Comparison of ENCODE assay signal across 13 cellular contexts in the genomic region with DNA sequence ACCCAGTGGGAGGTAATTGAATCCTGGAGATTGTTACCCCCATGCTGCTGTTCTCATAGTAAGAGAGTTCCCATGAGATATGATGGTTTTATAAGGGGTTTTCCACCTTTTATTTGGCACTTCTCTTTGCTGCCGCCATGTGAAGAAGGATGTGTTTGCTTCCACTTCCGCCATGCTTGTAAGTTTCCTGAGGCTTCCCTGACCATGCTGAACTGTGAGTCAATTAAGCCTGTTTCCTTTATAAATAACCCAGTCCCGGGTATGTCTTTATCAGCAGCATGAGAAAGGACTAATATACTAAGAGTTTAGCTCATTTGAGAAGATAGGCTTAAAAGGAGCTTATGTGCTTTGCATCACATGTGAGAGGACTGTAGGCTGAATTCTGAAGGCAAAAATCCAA.
"Had no signal": no experiment of that assay in that cellular context is flagged by ENCODE, and none has a peak within 500 bp of the region (broad histone marks: within the 10 kb centered on the region; RNA-seq: fewer than 3 reads in every experiment).

No MANE protein-coding gene starts in this region.

- ATAC-seq: activated CD8-positive, alpha-beta T cell treated with anti-CD3 and anti-CD28 coated beads, Interleukin-2, amount 10 ng/mL, durations not matched to agents 7 days and 5 days; left ventricle myocardium superior; stimulated activated effector memory CD8-positive, alpha-beta T cell treated with anti-CD3 and anti-CD28 coated beads, Interleukin-12 subunit alpha, Interleukin-12 subunit beta, amount 100 ng/mL, for 72 hours had no signal

- H3K36me3 ChIP-seq: ovary had no signal

- H3K27me3 ChIP-seq: ovary had no signal

- H3K27ac ChIP-seq: ovary, SK-N-MC had no signal

- H3K9me3 ChIP-seq: ovary had no signal

- FAIRE-seq: bronchial epithelial cell, small intestine had no signal

- H3K4me3 ChIP-seq: ovary, SK-N-MC had no signal

- DNase-seq: activated CD4-positive, alpha-beta T cell treated with anti-CD3 and anti-CD28 coated beads for 48 hours; activated CD8-positive, alpha-beta memory T cell treated with anti-CD3 and anti-CD28 coated beads, Interleukin-2, amount 50 U/mL, for 48 hours; activated CD8-positive, alpha-beta T cell treated with anti-CD3 and anti-CD28 coated beads, Interleukin-2, amount 10 ng/mL, durations not matched to agents 7 days and 5 days; amniotic stem cell; effector CD8-positive, alpha-beta T cell; left ventricle myocardium superior; ovary; small intestine; T-helper 1 cell; trophoblast cell had no signal
